In the genomic region with DNA sequence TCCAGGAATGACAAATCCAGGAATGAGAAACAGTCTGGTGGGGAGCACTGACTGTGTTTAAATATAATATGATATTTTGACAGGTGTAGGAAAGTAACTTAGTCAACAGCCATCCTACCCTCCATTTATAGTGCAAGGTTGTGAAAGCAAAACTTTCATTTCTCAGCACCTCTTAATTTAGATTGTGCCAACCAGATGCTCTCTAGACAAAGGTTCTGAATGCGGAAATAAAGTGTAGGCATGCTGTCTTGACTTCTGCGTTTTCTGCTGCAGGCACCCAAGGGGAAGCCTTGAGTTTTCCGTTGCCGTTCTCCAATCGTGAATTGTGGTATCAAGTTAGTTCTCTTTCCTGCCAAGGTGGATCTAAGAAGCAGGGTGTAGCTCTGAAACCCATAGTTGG, we compare ENCODE assay signal across 26 cellular contexts.
"Had no signal": no experiment of that assay in that cellular context is flagged by ENCODE, and none has a peak within 500 bp of the region (broad histone marks: within the 10 kb centered on the region; RNA-seq: fewer than 3 reads in every experiment).

No MANE protein-coding gene starts in this region.

- H3K27me3 Mint-ChIP-seq: naive thymus-derived CD8-positive, alpha-beta T cell; stimulated activated naive B cell treated with anti-CD40 and anti-IgM and Interleukin-4, amounts not matched to agents 10 μg/mL and 1 μg/mL and 100 μg/mL, for 72 hours; stimulated activated naive CD8-positive, alpha-beta T cell treated with anti-CD3 and anti-CD28 coated beads, Interleukin-15, Interleukin-2, amounts not matched to agents 100 ng/mL and 50 ng/mL, for 24 hours had no signal

- H3K4me3 ChIP-seq: coronary artery, esophagus muscularis mucosa, gastroesophageal sphincter, heart left ventricle, hepatocyte, lower lobe of right lung, prostate gland, right atrium auricular region, spleen, thoracic aorta, tibial nerve, upper lobe of left lung had no signal

- H2AFZ ChIP-seq: hepatocyte had no signal

- H3K36me3 Mint-ChIP-seq: naive thymus-derived CD8-positive, alpha-beta T cell; stimulated activated naive B cell treated with anti-CD40 and anti-IgM and Interleukin-4, amounts not matched to agents 10 μg/mL and 1 μg/mL and 100 μg/mL, for 72 hours had no signal

- H3K9me3 ChIP-seq: esophagus muscularis mucosa, gastroesophageal sphincter, lower lobe of right lung, prostate gland, right atrium auricular region, spleen, thoracic aorta, tibial nerve, upper lobe of left lung had no signal

- H3K27ac ChIP-seq: coronary artery, esophagus muscularis mucosa, foreskin keratinocyte, gastroesophageal sphincter, heart left ventricle, hepatocyte, lower lobe of right lung, prostate gland, right atrium auricular region, spleen, thoracic aorta, tibial nerve, upper lobe of left lung had no signal

- H3K27me3 ChIP-seq: esophagus muscularis mucosa, foreskin keratinocyte, gastroesophageal sphincter, heart left ventricle, hepatocyte, right atrium auricular region, spleen, tibial nerve, upper lobe of left lung had no signal

- DNase-seq: dermis blood vessel endothelial cell; effector memory CD4-positive, alpha-beta T cell; foreskin keratinocyte; heart left ventricle; left cardiac atrium; left ventricle myocardium superior; lower lobe of right lung; naive thymus-derived CD8-positive, alpha-beta T cell; nephron progenitor cell; nucleus accumbens; spleen; stimulated activated CD4-positive, alpha-beta T cell treated with anti-CD3 and anti-CD28 coated beads, Interleukin-4, amount 100 ng/mL, for 4 hours; stimulated activated naive B cell treated with anti-CD40 and anti-IgM and Interleukin-4, amounts not matched to agents 10 μg/mL and 1 μg/mL and 100 μg/mL, for 72 hours; upper lobe of left lung had no signal

- H3K9me3 Mint-ChIP-seq: nephron progenitor cell; stimulated activated naive B cell treated with anti-CD40 and anti-IgM and Interleukin-4, amounts not matched to agents 10 μg/mL and 1 μg/mL and 100 μg/mL, for 72 hours; stimulated activated naive CD8-positive, alpha-beta T cell treated with anti-CD3 and anti-CD28 coated beads, Interleukin-15, Interleukin-2, amounts not matched to agents 100 ng/mL and 50 ng/mL, for 24 hours had no signal

- H3K4me3 Mint-ChIP-seq: naive thymus-derived CD8-positive, alpha-beta T cell; nephron progenitor cell; stimulated activated naive B cell treated with anti-CD40 and anti-IgM and Interleukin-4, amounts not matched to agents 10 μg/mL and 1 μg/mL and 100 μg/mL, for 72 hours; stimulated activated naive CD8-positive, alpha-beta T cell treated with anti-CD3 and anti-CD28 coated beads, Interleukin-15, Interleukin-2, amounts not matched to agents 100 ng/mL and 50 ng/mL, for 24 hours had no signal

- H3K36me3 ChIP-seq: esophagus muscularis mucosa, gastroesophageal sphincter, heart left ventricle, lower lobe of right lung, prostate gland, right atrium auricular region, spleen, thoracic aorta, tibial nerve, upper lobe of left lung had no signal

- H3K4me2 ChIP-seq: hepatocyte had no signal

- FAIRE-seq: endothelial cell of umbilical vein, urothelium cell line had no signal

- H3K27ac Mint-ChIP-seq: naive thymus-derived CD8-positive, alpha-beta T cell; nephron progenitor cell; stimulated activated naive B cell treated with anti-CD40 and anti-IgM and Interleukin-4, amounts not matched to agents 10 μg/mL and 1 μg/mL and 100 μg/mL, for 72 hours; stimulated activated naive CD8-positive, alpha-beta T cell treated with anti-CD3 and anti-CD28 coated beads, Interleukin-15, Interleukin-2, amounts not matched to agents 100 ng/mL and 50 ng/mL, for 24 hours had no signal

- H3K79me2 ChIP-seq: hepatocyte had no signal

- H3K4me1 Mint-ChIP-seq: nephron progenitor cell; stimulated activated naive B cell treated with anti-CD40 and anti-IgM and Interleukin-4, amounts not matched to agents 10 μg/mL and 1 μg/mL and 100 μg/mL, for 72 hours had no signal

- H3K4me1 ChIP-seq: esophagus muscularis mucosa, gastroesophageal sphincter, heart left ventricle, lower lobe of right lung, prostate gland, right atrium auricular region, spleen, tibial nerve, upper lobe of left lung had no signal

- ATAC-seq: foreskin keratinocyte; gastroesophageal sphincter; heart left ventricle; left cardiac atrium; left ventricle myocardium superior; lower lobe of right lung; naive thymus-derived CD8-positive, alpha-beta T cell; sciatic nerve; stimulated activated naive B cell treated with anti-CD40 and anti-IgM and Interleukin-4, amounts not matched to agents 10 μg/mL and 1 μg/mL and 100 μg/mL, for 72 hours had no signal
